ENCODE assay signal across 1 cellular context in the genomic region with DNA sequence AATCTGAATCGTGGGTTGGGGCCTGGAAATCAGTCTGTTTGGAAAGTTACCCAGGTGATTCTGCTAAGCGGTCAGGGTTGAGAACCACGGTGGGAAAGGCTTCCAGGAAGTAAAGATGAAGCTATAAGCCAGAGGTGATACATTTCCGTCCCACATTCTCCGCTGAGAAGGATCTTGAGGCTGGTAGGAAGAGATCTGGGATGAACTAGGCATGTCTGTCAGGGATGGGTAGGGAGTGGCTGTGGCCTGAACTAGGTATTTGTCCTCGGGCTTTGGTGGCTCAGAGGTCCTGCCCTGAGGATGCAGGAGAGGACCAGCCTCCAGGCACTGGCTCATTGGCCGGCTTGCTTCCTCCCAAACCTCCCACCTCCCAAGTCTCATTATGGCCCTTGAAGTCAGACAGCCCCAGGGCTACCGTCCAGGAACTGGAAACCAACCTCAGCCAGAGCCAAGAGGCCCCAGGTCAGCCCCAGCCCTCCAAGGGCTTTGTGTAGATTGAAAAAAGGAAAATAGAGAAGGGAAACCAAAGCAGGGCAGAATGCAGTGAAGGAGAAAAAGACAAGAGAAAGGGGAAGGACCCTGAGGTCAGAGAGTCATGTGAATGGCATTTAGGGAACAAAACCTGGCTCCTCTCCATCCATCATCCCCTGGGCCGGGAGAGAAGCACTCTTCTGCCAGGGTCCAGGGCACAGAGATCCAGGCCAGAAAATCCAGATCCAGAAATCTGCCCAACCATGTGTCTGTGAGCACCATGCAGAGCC.
TF ChIP-seq lines count a peak whose summit lies in the region.

No MANE protein-coding gene starts in this region.

TF ChIP-seq in K562, 482 proteins besides CTCF, POLR2A, EP300 and RAD21 (continued from another document):
- TF ChIP-seq, protein P1, sequence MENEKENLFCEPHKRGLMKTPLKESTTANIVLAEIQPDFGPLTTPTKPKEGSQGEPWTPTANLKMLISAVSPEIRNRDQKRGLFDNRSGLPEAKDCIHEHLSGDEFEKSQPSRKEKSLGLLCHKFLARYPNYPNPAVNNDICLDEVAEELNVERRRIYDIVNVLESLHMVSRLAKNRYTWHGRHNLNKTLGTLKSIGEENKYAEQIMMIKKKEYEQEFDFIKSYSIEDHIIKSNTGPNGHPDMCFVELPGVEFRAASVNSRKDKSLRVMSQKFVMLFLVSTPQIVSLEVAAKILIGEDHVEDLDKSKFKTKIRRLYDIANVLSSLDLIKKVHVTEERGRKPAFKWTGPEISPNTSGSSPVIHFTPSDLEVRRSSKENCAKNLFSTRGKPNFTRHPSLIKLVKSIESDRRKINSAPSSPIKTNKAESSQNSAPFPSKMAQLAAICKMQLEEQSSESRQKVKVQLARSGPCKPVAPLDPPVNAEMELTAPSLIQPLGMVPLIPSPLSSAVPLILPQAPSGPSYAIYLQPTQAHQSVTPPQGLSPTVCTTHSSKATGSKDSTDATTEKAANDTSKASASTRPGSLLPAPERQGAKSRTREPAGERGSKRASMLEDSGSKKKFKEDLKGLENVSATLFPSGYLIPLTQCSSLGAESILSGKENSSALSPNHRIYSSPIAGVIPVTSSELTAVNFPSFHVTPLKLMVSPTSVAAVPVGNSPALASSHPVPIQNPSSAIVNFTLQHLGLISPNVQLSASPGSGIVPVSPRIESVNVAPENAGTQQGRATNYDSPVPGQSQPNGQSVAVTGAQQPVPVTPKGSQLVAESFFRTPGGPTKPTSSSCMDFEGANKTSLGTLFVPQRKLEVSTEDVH (IDR thresholded peaks at IDR 0.05; ENCODE audit: low read depth, partially characterized antibody): no peak
- TF ChIP-seq TBP (optimal IDR thresholded peaks at IDR 0.05; ENCODE audit: low read depth, low read length) (no peak), HNRNPUL1 (IDR thresholded peaks at IDR 0.05; ENCODE audit: low read length) (no peak), POU5F1 (IDR thresholded peaks at IDR 0.05; ENCODE audit: borderline replicate concordance, low read depth, low read length, partially characterized antibody) (no peak), ZNF23 (CRISPR knock-in tag; IDR thresholded peaks at IDR 0.05) (peak; percentile 69; the same call in 1 of the 2 replicates), ZBTB17 (CRISPR knock-in tag; IDR thresholded peaks at IDR 0.05) (peak; percentile 84), RBM15 (IDR thresholded peaks at IDR 0.05; ENCODE audit: insufficient read depth, low read length) (no peak), DPF2 (IDR thresholded peaks at IDR 0.05) (no peak), JUND (IDR thresholded peaks at IDR 0.05; ENCODE audit: borderline replicate concordance, low read depth, low read length) (no peak), JUND (tag; IDR thresholded peaks at IDR 0.05; ENCODE audit: borderline replicate concordance, low read depth, low read length) (no peak), NFIC (IDR thresholded peaks at IDR 0.05) (no peak), KLF6 (CRISPR knock-in tag; IDR thresholded peaks at IDR 0.05; ENCODE audit: borderline replicate concordance) (no peak), BRD9 (IDR thresholded peaks at IDR 0.05; ENCODE audit: low read depth, partially characterized antibody) (no peak), ZNF324 (CRISPR knock-in tag; IDR thresholded peaks at IDR 0.05) (no peak), NFE2L1 (tag; IDR thresholded peaks at IDR 0.05; ENCODE audit: borderline replicate concordance, low read depth) (no peak), IRF2 (CRISPR knock-in tag; IDR thresholded peaks at IDR 0.05) (no peak), ZNF217 (CRISPR knock-in tag; IDR thresholded peaks at IDR 0.05) (no peak)
- TF ChIP-seq, protein P2, sequence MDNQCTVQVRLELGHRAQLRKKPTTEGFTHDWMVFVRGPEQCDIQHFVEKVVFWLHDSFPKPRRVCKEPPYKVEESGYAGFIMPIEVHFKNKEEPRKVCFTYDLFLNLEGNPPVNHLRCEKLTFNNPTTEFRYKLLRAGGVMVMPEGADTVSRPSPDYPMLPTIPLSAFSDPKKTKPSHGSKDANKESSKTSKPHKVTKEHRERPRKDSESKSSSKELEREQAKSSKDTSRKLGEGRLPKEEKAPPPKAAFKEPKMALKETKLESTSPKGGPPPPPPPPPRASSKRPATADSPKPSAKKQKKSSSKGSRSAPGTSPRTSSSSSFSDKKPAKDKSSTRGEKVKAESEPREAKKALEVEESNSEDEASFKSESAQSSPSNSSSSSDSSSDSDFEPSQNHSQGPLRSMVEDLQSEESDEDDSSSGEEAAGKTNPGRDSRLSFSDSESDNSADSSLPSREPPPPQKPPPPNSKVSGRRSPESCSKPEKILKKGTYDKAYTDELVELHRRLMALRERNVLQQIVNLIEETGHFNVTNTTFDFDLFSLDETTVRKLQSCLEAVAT (IDR thresholded peaks at IDR 0.05): peak in 1 of 2 experiments; percentile 90; a peak in 2 of 4 replicates
